30 cellular contexts compared by ENCODE assay signal in genomic region chr19:47832723-47833122, GRCh38. TPM values are rescaled to one million over a fixed set of nuclear protein-coding genes. Genes with fewer than 3 reads are reported as not detected.
"Had no signal": no experiment of that assay in that cellular context is flagged by ENCODE, and none has a peak within 500 bp of the region (broad histone marks: within the 10 kb centered on the region; RNA-seq: fewer than 3 reads in every experiment).

No MANE protein-coding gene starts in this region.

- H3K79me2 ChIP-seq: parathyroid adenoma had no signal

- H3K27ac Mint-ChIP-seq: naive B cell; natural killer cell treated with Interleukin-12 subunit alpha and Interleukin-12 subunit beta and Interleukin-15 and Interleukin-18, amount 100 ng/mL, for 72 hours; progenitor cell of endocrine pancreas; stimulated activated memory B cell treated with anti-CD40 and anti-IgM and Interleukin-4, amounts not matched to agents 10 μg/mL and 1 μg/mL and 100 μg/mL, for 72 hours; type B pancreatic cell had no signal

- DNase-seq: dorsolateral prefrontal cortex; effector CD4-positive, alpha-beta T cell; foreskin fibroblast; gastrocnemius medialis; head of caudate nucleus; left ventricle myocardium superior; lower lobe of right lung; naive B cell; spleen; stimulated activated CD4-positive, alpha-beta T cell treated with anti-CD3 and anti-CD28 coated beads, Interleukin-4, amount 100 ng/mL, for 4 hours; stimulated activated naive CD8-positive, alpha-beta T cell treated with anti-CD3 and anti-CD28 coated beads, Interleukin-15, Interleukin-2, amounts not matched to agents 100 U/mL and 50 U/mL, for 24 hours; substantia nigra; testis; tibial artery had no signal

- H3K27me3 Mint-ChIP-seq: natural killer cell treated with Interleukin-12 subunit alpha and Interleukin-12 subunit beta and Interleukin-15 and Interleukin-18, amount 100 ng/mL, for 72 hours; progenitor cell of endocrine pancreas; type B pancreatic cell had no signal

- FAIRE-seq: keratinocyte had no signal

- H3K36me3 ChIP-seq: gastrocnemius medialis, lower lobe of right lung, right atrium auricular region, spleen, tibial artery had no signal

- ATAC-seq: esophagus mucosa; gastrocnemius medialis; left ventricle myocardium superior; lower lobe of right lung; natural killer cell treated with Interleukin-12 subunit alpha and Interleukin-12 subunit beta and Interleukin-15 and Interleukin-18, amount 100 ng/mL, for 72 hours; stimulated activated memory B cell treated with anti-CD40 and anti-IgM and Interleukin-4, amounts not matched to agents 10 μg/mL and 1 μg/mL and 100 μg/mL, for 72 hours; stimulated activated naive CD8-positive, alpha-beta T cell treated with anti-CD3 and anti-CD28 coated beads, Interleukin-15, Interleukin-2, amounts not matched to agents 100 U/mL and 50 U/mL, for 24 hours had no signal

- H3K9me3 ChIP-seq: gastrocnemius medialis, lower lobe of right lung, right atrium auricular region, spleen, testis, tibial artery had no signal

- H3K9me3 Mint-ChIP-seq: naive B cell; natural killer cell treated with Interleukin-12 subunit alpha and Interleukin-12 subunit beta and Interleukin-15 and Interleukin-18, amount 100 ng/mL, for 72 hours; neural crest cell; stimulated activated memory B cell treated with anti-CD40 and anti-IgM and Interleukin-4, amounts not matched to agents 10 μg/mL and 1 μg/mL and 100 μg/mL, for 72 hours; type B pancreatic cell had no signal

- H3K36me3 Mint-ChIP-seq: naive B cell; natural killer cell treated with Interleukin-12 subunit alpha and Interleukin-12 subunit beta and Interleukin-15 and Interleukin-18, amount 100 ng/mL, for 72 hours; stimulated activated memory B cell treated with anti-CD40 and anti-IgM and Interleukin-4, amounts not matched to agents 10 μg/mL and 1 μg/mL and 100 μg/mL, for 72 hours; type B pancreatic cell had no signal

- H3K9ac ChIP-seq: parathyroid adenoma had no signal

- H3K4me3 ChIP-seq: coronary artery, dorsolateral prefrontal cortex, gastrocnemius medialis, lower lobe of right lung, right atrium auricular region, skin epidermis, spleen, testis, tibial artery had no signal

- H3K4me1 ChIP-seq: gastrocnemius medialis, lower lobe of right lung, parathyroid adenoma, right atrium auricular region, spleen, testis, tibial artery had no signal

- H3K4me1 Mint-ChIP-seq: neural crest cell; stimulated activated memory B cell treated with anti-CD40 and anti-IgM and Interleukin-4, amounts not matched to agents 10 μg/mL and 1 μg/mL and 100 μg/mL, for 72 hours had no signal

- H3K27ac ChIP-seq: coronary artery, dorsolateral prefrontal cortex, epithelial cell of prostate, gastrocnemius medialis, lower lobe of right lung, parathyroid adenoma, right atrium auricular region, skin epidermis, spleen, testis, tibial artery had no signal

- H2AFZ ChIP-seq: parathyroid adenoma had no signal

- H3K4me3 Mint-ChIP-seq: naive B cell; natural killer cell treated with Interleukin-12 subunit alpha and Interleukin-12 subunit beta and Interleukin-15 and Interleukin-18, amount 100 ng/mL, for 72 hours; neural crest cell; stimulated activated memory B cell treated with anti-CD40 and anti-IgM and Interleukin-4, amounts not matched to agents 10 μg/mL and 1 μg/mL and 100 μg/mL, for 72 hours; type B pancreatic cell had no signal

- H3K27me3 ChIP-seq: gastrocnemius medialis, right atrium auricular region, testis had no signal

RNA-seq across cellular contexts. Expression of gene CRX, which starts 11.0 kb away (rescaled TPM):
- total RNA-seq: esophagus mucosa; gastrocnemius medialis; glomerular endothelial cell; left ventricle myocardium superior; lower lobe of right lung; mononuclear cell; natural killer cell treated with Interleukin-12 subunit alpha and Interleukin-12 subunit beta and Interleukin-15 and Interleukin-18, amount 100 ng/mL, for 72 hours; neural crest cell; osteoblast; progenitor cell of endocrine pancreas; right atrium auricular region; urinary bladder had no signal
- polyA plus RNA-seq: keratinocyte, spleen, urinary bladder had no signal

RNA-seq across cellular contexts. Expression of gene TPRX2, which starts 26.3 kb away (rescaled TPM):
- total RNA-seq: dorsolateral prefrontal cortex; esophagus mucosa; gastrocnemius medialis; glomerular endothelial cell; left ventricle myocardium superior; lower lobe of right lung; mononuclear cell; natural killer cell treated with Interleukin-12 subunit alpha and Interleukin-12 subunit beta and Interleukin-15 and Interleukin-18, amount 100 ng/mL, for 72 hours; neural crest cell; osteoblast; progenitor cell of endocrine pancreas; right atrium auricular region; spleen; urinary bladder had no signal
- polyA plus RNA-seq: keratinocyte, spleen, urinary bladder had no signal

RNA-seq across cellular contexts. Expression of gene TPRX1, which starts 28.4 kb away (rescaled TPM):
- total RNA-seq: dorsolateral prefrontal cortex; esophagus mucosa; gastrocnemius medialis; glomerular endothelial cell; left ventricle myocardium superior; lower lobe of right lung; mononuclear cell; natural killer cell treated with Interleukin-12 subunit alpha and Interleukin-12 subunit beta and Interleukin-15 and Interleukin-18, amount 100 ng/mL, for 72 hours; neural crest cell; osteoblast; progenitor cell of endocrine pancreas; right atrium auricular region; spleen; urinary bladder had no signal
- polyA plus RNA-seq: keratinocyte, spleen, urinary bladder had no signal

RNA-seq across cellular contexts. Expression of gene SULT2A1, which starts 53.4 kb away (rescaled TPM):
- total RNA-seq: esophagus mucosa; glomerular endothelial cell; left ventricle myocardium superior; lower lobe of right lung; mononuclear cell; natural killer cell treated with Interleukin-12 subunit alpha and Interleukin-12 subunit beta and Interleukin-15 and Interleukin-18, amount 100 ng/mL, for 72 hours; neural crest cell; osteoblast; progenitor cell of endocrine pancreas; right atrium auricular region had no signal
- polyA plus RNA-seq: keratinocyte, spleen had no signal
